In the genomic region with DNA sequence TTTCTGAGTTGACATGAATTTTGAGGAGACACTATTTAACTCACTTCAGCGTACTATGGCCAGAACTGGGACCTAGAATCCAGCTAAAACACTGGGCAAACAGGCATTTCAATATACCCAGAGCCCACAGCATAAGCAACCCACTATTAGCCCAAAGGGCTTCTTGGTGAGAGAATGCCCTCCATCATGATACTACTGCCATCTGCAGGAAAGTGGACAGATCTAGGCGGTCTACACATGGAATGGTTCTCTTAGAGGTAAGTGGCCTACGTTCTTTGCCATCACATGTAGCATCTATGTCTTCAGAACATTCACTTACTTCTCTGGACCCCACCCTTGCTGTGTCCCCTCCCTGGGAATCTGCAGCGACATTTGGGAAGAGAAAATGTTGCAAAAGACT, we compare ENCODE assay signal across 1 cellular context.
TF ChIP-seq lines count a peak whose summit lies in the region.

No MANE protein-coding gene starts in this region.

TF ChIP-seq in SK-N-SH, 30 proteins besides CTCF, POLR2A, EP300 and RAD21 (continued from another document):
- TF ChIP-seq, protein P1, sequence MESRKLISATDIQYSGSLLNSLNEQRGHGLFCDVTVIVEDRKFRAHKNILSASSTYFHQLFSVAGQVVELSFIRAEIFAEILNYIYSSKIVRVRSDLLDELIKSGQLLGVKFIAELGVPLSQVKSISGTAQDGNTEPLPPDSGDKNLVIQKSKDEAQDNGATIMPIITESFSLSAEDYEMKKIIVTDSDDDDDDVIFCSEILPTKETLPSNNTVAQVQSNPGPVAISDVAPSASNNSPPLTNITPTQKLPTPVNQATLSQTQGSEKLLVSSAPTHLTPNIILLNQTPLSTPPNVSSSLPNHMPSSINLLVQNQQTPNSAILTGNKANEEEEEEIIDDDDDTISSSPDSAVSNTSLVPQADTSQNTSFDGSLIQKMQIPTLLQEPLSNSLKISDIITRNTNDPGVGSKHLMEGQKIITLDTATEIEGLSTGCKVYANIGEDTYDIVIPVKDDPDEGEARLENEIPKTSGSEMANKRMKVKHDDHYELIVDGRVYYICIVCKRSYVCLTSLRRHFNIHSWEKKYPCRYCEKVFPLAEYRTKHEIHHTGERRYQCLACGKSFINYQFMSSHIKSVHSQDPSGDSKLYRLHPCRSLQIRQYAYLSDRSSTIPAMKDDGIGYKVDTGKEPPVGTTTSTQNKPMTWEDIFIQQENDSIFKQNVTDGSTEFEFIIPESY (IDR thresholded peaks at IDR 0.05; ENCODE audit: borderline replicate concordance, low read depth), result no peak
- TF ChIP-seq POLR2AphosphoS5 (IDR thresholded peaks at IDR 0.05; ENCODE audit: low read depth, low read length) (no peak), GABPA (IDR thresholded peaks at IDR 0.05; ENCODE audit: low read depth) (no peak), NRF1 (IDR thresholded peaks at IDR 0.05; ENCODE audit: low read depth, low read length) (no peak), GATA2 (CRISPR knock-in tag; IDR thresholded peaks at IDR 0.05) (no peak), SIN3A (IDR thresholded peaks at IDR 0.05; ENCODE audit: borderline replicate concordance, low read depth, low read length) (no peak), MEF2A (IDR thresholded peaks at IDR 0.05; ENCODE audit: borderline replicate concordance, low read depth) (no peak), TEAD4 (IDR thresholded peaks at IDR 0.05; ENCODE audit: borderline replicate concordance, insufficient read depth) (no peak)
